ENCODE assay signal across 13 cellular contexts in the genomic region with DNA sequence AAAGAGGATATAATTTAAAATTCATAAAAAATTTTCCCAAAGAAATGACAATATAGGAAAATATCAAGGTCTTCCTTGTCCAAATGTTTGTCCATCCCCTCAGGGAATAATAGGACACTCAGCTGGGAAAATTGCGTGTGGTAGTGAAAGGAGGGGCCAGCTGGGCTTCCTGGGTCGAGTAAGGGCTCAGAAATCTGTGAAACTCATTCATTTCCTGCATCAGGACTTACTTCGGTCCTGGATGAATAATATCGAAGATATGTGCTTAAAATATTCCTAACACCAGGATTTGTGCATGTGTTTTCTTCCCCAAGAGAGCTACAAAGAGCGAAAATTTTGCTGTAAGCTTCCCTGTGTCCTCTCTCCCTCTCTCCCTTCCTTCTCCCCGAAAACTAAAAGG.
A peak's percentile ranks its signal among the peaks of the same experiment; 100 is the strongest.
DNase-seq lines count a peak whose midpoint lies in the region; ATAC-seq and TF ChIP-seq lines count a peak whose summit lies in the region.
"Had no signal": no experiment of that assay in that cellular context is flagged by ENCODE, and none has a peak within 500 bp of the region (broad histone marks: within the 10 kb centered on the region; RNA-seq: fewer than 3 reads in every experiment).

No MANE protein-coding gene starts in this region.

- peaks cover 26% of the 10 kb centered on the region for H3K27me3 Mint-ChIP-seq in stimulated activated naive CD8-positive, alpha-beta T cell treated with anti-CD3 and anti-CD28 coated beads, Interleukin-15, amount 100 ng/mL, for 72 hours

- H3K36me3 ChIP-seq in HUES6 (ENCODE audit: control insufficient read depth, insufficient read depth, low read length) (peaks cover 9% of the 10 kb centered on the region; the same call in 1 of the 2 replicates), heart left ventricle (no peaks in the 10 kb centered on the region)
- H3K36me3 ChIP-seq: heart right ventricle, neutrophil had no signal

- peaks cover 29% of the 10 kb centered on the region for H3K4me1 Mint-ChIP-seq in stimulated activated naive CD8-positive, alpha-beta T cell treated with anti-CD3 and anti-CD28 coated beads, Interleukin-15, amount 100 ng/mL, for 72 hours

- peak overlapping the region; percentile 42 for H3K4me3 ChIP-seq in HUES6 (ENCODE audit: low read depth, low read length)
- no peak overlapping the region for H3K4me3 ChIP-seq in cardiac fibroblast (replicated peaks in 1 of 2; ENCODE audit: low read depth in 2 of 2, low read length in 2 of 2)
- H3K4me3 ChIP-seq in heart left ventricle, result no peak overlapping the region
- H3K4me3 ChIP-seq: heart right ventricle had no signal

- WGBS in heart left ventricle, 4 donors, result 15 to 23% (median 18%) methylated on average over 6 of the region's 6 CpGs

- H3K27ac Mint-ChIP-seq in stimulated activated naive CD8-positive, alpha-beta T cell treated with anti-CD3 and anti-CD28 coated beads, Interleukin-15, amount 100 ng/mL, for 72 hours, result no peak overlapping the region

- peaks cover 10% of the 10 kb centered on the region; the same call in 1 of the 2 replicates for H3K9me3 ChIP-seq in HUES6 (ENCODE audit: control insufficient read depth, insufficient read depth, low read depth, low read length)
- no peaks in the 10 kb centered on the region for H3K9me3 ChIP-seq in heart left ventricle
- H3K9me3 ChIP-seq: heart right ventricle, neutrophil had no signal

- H3K4me1 ChIP-seq in HUES6 (ENCODE audit: control insufficient read depth, insufficient read depth, low read length) (peaks cover 17% of the 10 kb centered on the region), heart left ventricle (peaks cover 0 to 4% (median 0%) of the 10 kb centered on the region in 12 donors)

- intact Hi-C loops in heart left ventricle (cut with DNase I), result no loop called here

- no peak for TF ChIP-seq POLR2A in heart left ventricle (IDR thresholded peaks at IDR 0.05)

- H3K27me3 ChIP-seq in HUES6 (ENCODE audit: control insufficient read depth, insufficient read depth, low read length) (no peaks in the 10 kb centered on the region), heart left ventricle (no peaks in the 10 kb centered on the region)
- H3K27me3 ChIP-seq: heart right ventricle, neutrophil had no signal

- no peak for TF ChIP-seq CTCF in AG09319 (IDR thresholded peaks at IDR 0.05; ENCODE audit: low read depth, low read length)
- no peak for TF ChIP-seq CTCF in cardiac fibroblast (IDR thresholded peaks at IDR 0.05; ENCODE audit: low read depth, low read length)
- no peak for TF ChIP-seq CTCF in heart left ventricle (IDR thresholded peaks at IDR 0.05)

- no peak for ATAC-seq in stimulated activated naive CD8-positive, alpha-beta T cell treated with anti-CD3 and anti-CD28 coated beads, Interleukin-15, amount 100 ng/mL, for 72 hours
- ATAC-seq in heart left ventricle, result no peak
- ATAC-seq: heart right ventricle had no signal

- DNase-seq in AG09319 (ENCODE audit: extremely low read depth, low read depth), result peak; percentile 49
- peak; percentile 69 to 93 for DNase-seq in cardiac fibroblast (ENCODE audit: low read depth in 2 of 2)
- peak; percentile 97 for DNase-seq in kidney tubule cell (ENCODE audit: low spot score)
- no peak for DNase-seq in inferior parietal cortex (ENCODE audit: extremely low spot score)
- DNase-seq in superior temporal gyrus (ENCODE audit: extremely low spot score), result no peak
- no peak for DNase-seq in stimulated activated naive CD8-positive, alpha-beta T cell treated with anti-CD3 and anti-CD28 coated beads, Interleukin-15, amount 100 ng/mL, for 72 hours
- DNase-seq in heart left ventricle, result no peak
- DNase-seq: activated CD4-positive, alpha-beta T cell treated with anti-CD3 and anti-CD28 coated beads for 1 hour; heart right ventricle; NCI-H526 had no signal

- H3K27ac ChIP-seq in HUES6 (ENCODE audit: low read depth, low read length) (peak overlapping the region; percentile 94), heart left ventricle (no peak overlapping the region)
- H3K27ac ChIP-seq: heart right ventricle, KMS-11, neutrophil had no signal

- peak overlapping the region in 1 of 2 donors; percentile 3 for H3K4me3 Mint-ChIP-seq in stimulated activated naive CD8-positive, alpha-beta T cell treated with anti-CD3 and anti-CD28 coated beads, Interleukin-15, amount 100 ng/mL, for 72 hours

- H3K9ac ChIP-seq in HUES6 (ENCODE audit: low read length), result peak overlapping the region; percentile 89
- H3K9ac ChIP-seq: KMS-11 had no signal

- H3K9me3 Mint-ChIP-seq in stimulated activated naive CD8-positive, alpha-beta T cell treated with anti-CD3 and anti-CD28 coated beads, Interleukin-15, amount 100 ng/mL, for 72 hours, result no peaks in the 10 kb centered on the region

Comparison
In these comparisons a context has a peak if more than half of its experiments do, and no peak if none do; other contexts are left out.
1. DNase-seq: peak in AG09319 (single experiment), cardiac fibroblast (2 of 2) and kidney tubule cell (single experiment); none in inferior parietal cortex (single experiment), superior temporal gyrus (single experiment), stimulated activated naive CD8-positive, alpha-beta T cell treated with anti-CD3 and anti-CD28 coated beads, Interleukin-15, amount 100 ng/mL, for 72 hours (0 of 2) and heart left ventricle (0 of 5).